ENCODE assay signal across 15 cellular contexts in genomic region chr2:66580343-66580954, GRCh38.
DNase-seq lines count a peak whose midpoint lies in the region; FAIRE-seq and TF ChIP-seq lines count a peak whose summit lies in the region.
"Had no signal": no experiment of that assay in that cellular context is flagged by ENCODE, and none has a peak within 500 bp of the region (broad histone marks: within the 10 kb centered on the region; RNA-seq: fewer than 3 reads in every experiment).

No MANE protein-coding gene starts in this region.

- POLR2A ChIA-PET in MCF 10A (lab: Yijun Ruan, JAX), result interaction anchor here (0.6 to 2.3 kb wide), 3 partner anchors 146 to 260 kb away, joined by 4 to 7 read pairs (median 4); partner anchors contain the start of gene MEIS1
- POLR2A ChIA-PET in endothelial cell of umbilical vein (lab: Charles Lee), result no interaction called here

- H3K27ac ChIP-seq in breast epithelium (no peak overlapping the region), endothelial cell of umbilical vein (ENCODE audit: insufficient read depth, low read depth, low read length) (no peak overlapping the region), muscle layer of colon (ENCODE audit: low read depth, low read length) (peak overlapping the region; percentile 96), uterus (peak overlapping the region; percentile 94 to 99), coronary artery (no peak overlapping the region)

- FAIRE-seq in endothelial cell of umbilical vein (lab: Jason Lieb, UNC), result peak; percentile 18

- peaks cover 0 to 8% of the 10 kb centered on the region in 2 donors for H3K4me1 ChIP-seq in breast epithelium
- H3K4me1 ChIP-seq in endothelial cell of umbilical vein (ENCODE audit: control insufficient read depth, extremely low read depth, insufficient read depth, low read length), result peaks cover 14% of the 10 kb centered on the region
- H3K4me1 ChIP-seq in muscle layer of colon (ENCODE audit: insufficient read depth, low read length), result peaks cover 5% of the 10 kb centered on the region
- H3K4me1 ChIP-seq in uterus, result no peaks in the 10 kb centered on the region

- H3K9ac ChIP-seq in endothelial cell of umbilical vein (replicated peaks; ENCODE audit: extremely low read depth, insufficient read depth, low read length), result no peak overlapping the region
- H3K9ac ChIP-seq in muscle layer of colon (ENCODE audit: low read length), result peak overlapping the region; percentile 96

- no peaks in the 10 kb centered on the region for H3K9me1 ChIP-seq in endothelial cell of umbilical vein (replicated peaks; ENCODE audit: control insufficient read depth, extremely low read depth, insufficient read depth, low read length)

- dilution Hi-C loops in endothelial cell of umbilical vein (cut with MboI; ENCODE audit: extremely low pct_ligation_motif_present, low sequenced_read_pairs), result no loop called here

- H3K27ac Mint-ChIP-seq in MCF 10A (ENCODE audit: low read depth, unreplicated experiment), result no peak overlapping the region
- H3K27ac Mint-ChIP-seq: activated T-helper 2 cell treated with anti-CD3 and anti-CD28 coated beads, Interferon-gamma antibody, Interleukin-2, Interleukin-4, amounts not matched to agents 10 μg/mL and 5 μg/mL and 100 μg/mL, durations not matched to agents 14 hours and 24 hours and 36 hours; T-helper 17 cell had no signal

- no peaks in the 10 kb centered on the region for H3K9me3 ChIP-seq in breast epithelium
- H3K9me3 ChIP-seq in endothelial cell of umbilical vein (replicated peaks; ENCODE audit: control insufficient read depth, insufficient read depth, low read length), result no peaks in the 10 kb centered on the region
- H3K9me3 ChIP-seq in muscle layer of colon (ENCODE audit: low read length), result no peaks in the 10 kb centered on the region
- no peaks in the 10 kb centered on the region for H3K9me3 ChIP-seq in uterus
- H3K9me3 ChIP-seq: Caco-2 had no signal

- no peak overlapping the region for H2AFZ ChIP-seq in endothelial cell of umbilical vein (ENCODE audit: low read depth, low read length)

- H3K4me3 Mint-ChIP-seq in MCF 10A (ENCODE audit: unreplicated experiment), result no peak overlapping the region
- H3K4me3 Mint-ChIP-seq: T-helper 17 cell had no signal

- DNase-seq in breast epithelium (ENCODE audit: low spot score in 2 of 2), result no peak
- DNase-seq in MCF 10A (ENCODE audit: unreplicated experiment), result no peak
- DNase-seq in endothelial cell of umbilical vein (ENCODE audit: low read depth, low spot score), result peak; percentile 22
- no peak for DNase-seq in uterus
- DNase-seq in coronary artery (ENCODE audit: low spot score), result no peak
- DNase-seq in GM03348 (ENCODE audit: low spot score), result no peak
- DNase-seq in HT-29 (ENCODE audit: low spot score), result no peak
- DNase-seq: Caco-2; MM.1S; NCI-H2081 treated with DMSO at 0.1 percent for 48 hours; stimulated activated CD4-positive, alpha-beta T cell treated with anti-CD3 and anti-CD28 coated beads, Interleukin-2, amount 100 ng/mL, for 24 hours; stimulated activated CD8-positive, alpha-beta memory T cell treated with anti-CD3 and anti-CD28 coated beads, Interleukin-4, amount 100 ng/mL, for 48 hours; T-helper 17 cell had no signal

- TF ChIP-seq CTCF in breast epithelium (IDR thresholded peaks at IDR 0.05) (no peak), MCF 10A (IDR thresholded peaks at IDR 0.05; ENCODE audit: unreplicated experiment) (no peak), endothelial cell of umbilical vein (IDR thresholded peaks at IDR 0.05; ENCODE audit: extremely low read depth in 1 of 2, insufficient read depth in 1 of 2, low read depth in 1 of 2, low read length in 2 of 2) (no peak), uterus (IDR thresholded peaks at IDR 0.05) (no peak), coronary artery (IDR thresholded peaks at IDR 0.05) (no peak)

- H4K20me1 ChIP-seq in endothelial cell of umbilical vein (replicated peaks; ENCODE audit: control insufficient read depth, extremely low read depth, insufficient read depth, low read length), result peaks cover 4% of the 10 kb centered on the region

- H3K4me3 ChIP-seq in breast epithelium, result peak overlapping the region in 2 of 3 donors; percentile 41 to 42
- no peak overlapping the region for H3K4me3 ChIP-seq in endothelial cell of umbilical vein (replicated peaks in 1 of 3; ENCODE audit: insufficient read depth in 1 of 3, low read depth in 1 of 3, low read length in 3 of 3)
- H3K4me3 ChIP-seq in muscle layer of colon (ENCODE audit: low read depth in 1 of 2, low read length in 2 of 2), result peak overlapping the region in 1 of 2 donors; percentile 83
- H3K4me3 ChIP-seq in uterus, result peak overlapping the region; percentile 8 to 40
- H3K4me3 ChIP-seq in coronary artery, result no peak overlapping the region

- H3K4me2 ChIP-seq in endothelial cell of umbilical vein (ENCODE audit: insufficient read depth, low read length), result no peak overlapping the region

- peaks cover 5% of the 10 kb centered on the region for H3K36me3 Mint-ChIP-seq in MCF 10A (ENCODE audit: insufficient read depth, unreplicated experiment)

- intact Hi-C loops in breast epithelium (cut with DNase I; ENCODE audit: low total_unique reads), result no loop called here
- intact Hi-C loops in MCF 10A (cut with micrococcal nuclease), result no loop called here
- intact Hi-C loops in endothelial cell of umbilical vein (cut with micrococcal nuclease), result loop anchor here (10.0 kb wide), 1 partner anchor 984 kb away; no protein-coding TSS in a partner anchor
- intact Hi-C loops in uterus (cut with DNase I; ENCODE audit: low total_unique reads), result no loop called here

- BruUV-seq in MCF 10A (replicated peaks; lab: Mats Ljungman, UMichigan) (no TSS peak), endothelial cell of umbilical vein (replicated peaks; lab: Mats Ljungman, UMichigan) (no TSS peak)

- H3K27me3 ChIP-seq in breast epithelium, result peaks cover 0 to 82% of the 10 kb centered on the region in 2 donors
- H3K27me3 ChIP-seq in endothelial cell of umbilical vein (ENCODE audit: control insufficient read depth in 2 of 2, insufficient read depth in 2 of 2, low read length in 2 of 2), result peaks cover 66 to 93% of the 10 kb centered on the region in 2 experiments
- H3K27me3 ChIP-seq in muscle layer of colon (ENCODE audit: control insufficient read depth in 1 of 2, insufficient read depth in 2 of 2, low read length in 2 of 2), result peaks cover 0 to 12% of the 10 kb centered on the region in 2 donors
- no peaks in the 10 kb centered on the region for H3K27me3 ChIP-seq in uterus

- peaks cover 11% of the 10 kb centered on the region for H3K4me1 Mint-ChIP-seq in MCF 10A (ENCODE audit: insufficient read depth, unreplicated experiment)

- no peak for TF ChIP-seq POLR2A in breast epithelium (IDR thresholded peaks at IDR 0.05)
- no peak for TF ChIP-seq POLR2A in endothelial cell of umbilical vein (IDR thresholded peaks at IDR 0.05; ENCODE audit: low read depth, low read length)
- no peak for TF ChIP-seq POLR2A in uterus (IDR thresholded peaks at IDR 0.05)

- no peaks in the 10 kb centered on the region for H3K79me2 ChIP-seq in endothelial cell of umbilical vein (ENCODE audit: control insufficient read depth, insufficient read depth, low read length)

- H3K36me3 ChIP-seq in breast epithelium (no peaks in the 10 kb centered on the region), endothelial cell of umbilical vein (ENCODE audit: control insufficient read depth in 2 of 2, extremely low read depth in 1 of 2, insufficient read depth in 2 of 2, low read length in 2 of 2) (no peaks in the 10 kb centered on the region), muscle layer of colon (ENCODE audit: insufficient read depth, low read length) (no peaks in the 10 kb centered on the region), uterus (no peaks in the 10 kb centered on the region)

- CTCF ChIA-PET in MCF 10A (lab: Yijun Ruan, JAX), result interaction anchor here (0.6 to 1.2 kb wide), 2 partner anchors 144 to 286 kb away, joined by 3 read pairs; no protein-coding TSS in a partner anchor
- CTCF ChIA-PET in endothelial cell of umbilical vein (lab: Charles Lee), result interaction anchor here (0.8 to 2.0 kb wide), 4 partner anchors 11 to 153 kb away, joined by 3 to 8 read pairs (median 6); no protein-coding TSS in a partner anchor

- H3K9me3 Mint-ChIP-seq in MCF 10A (ENCODE audit: unreplicated experiment), result no peaks in the 10 kb centered on the region
- H3K9me3 Mint-ChIP-seq: activated T-helper 2 cell treated with anti-CD3 and anti-CD28 coated beads, Interferon-gamma antibody, Interleukin-2, Interleukin-4, amounts not matched to agents 10 μg/mL and 5 μg/mL and 100 μg/mL, durations not matched to agents 14 hours and 24 hours and 36 hours had no signal

- H3K27me3 Mint-ChIP-seq in MCF 10A (ENCODE audit: insufficient read depth, unreplicated experiment), result peaks cover 42% of the 10 kb centered on the region

TF ChIP-seq in endothelial cell of umbilical vein, 7 proteins besides CTCF, POLR2A, EP300 and RAD21:
- TF ChIP-seq MAX (IDR thresholded peaks at IDR 0.05; ENCODE audit: insufficient read depth, insufficient read length), result no peak
- TF ChIP-seq MYC (IDR thresholded peaks at IDR 0.05; ENCODE audit: low read depth, low read length), result no peak
- no peak for TF ChIP-seq FOS (IDR thresholded peaks at IDR 0.05; ENCODE audit: borderline replicate concordance, insufficient read depth, low read length)
- no peak for TF ChIP-seq EZH2 (IDR thresholded peaks at IDR 0.05; ENCODE audit: borderline replicate concordance, low read depth, low read length, severe bottlenecking)
- no peak for TF ChIP-seq POLR2AphosphoS5 (IDR thresholded peaks at IDR 0.05; ENCODE audit: insufficient read depth, low read depth, low read length)
- no peak for TF ChIP-seq GATA2 (IDR thresholded peaks at IDR 0.05; ENCODE audit: insufficient read depth, insufficient read length, low read depth, low read length)
- TF ChIP-seq JUN (IDR thresholded peaks at IDR 0.05; ENCODE audit: borderline replicate concordance, insufficient read depth, insufficient read length, low read depth), result no peak

Comparison
In these comparisons a context has a peak if more than half of its experiments do, and no peak if none do; other contexts are left out.
1. H3K27ac ChIP-seq: peak in muscle layer of colon (single experiment) and uterus (2 of 2); none in breast epithelium (0 of 2), endothelial cell of umbilical vein (single experiment) and coronary artery (0 of 2).
2. H3K4me3 ChIP-seq: peak in breast epithelium (2 of 3) and uterus (2 of 2); none in endothelial cell of umbilical vein (0 of 3) and coronary artery (single experiment).